ENCODE assay signal across 18 cellular contexts in genomic region chr3:122955916-122956684, GRCh38.
"Had no signal": no experiment of that assay in that cellular context is flagged by ENCODE, and none has a peak within 500 bp of the region (broad histone marks: within the 10 kb centered on the region; RNA-seq: fewer than 3 reads in every experiment).

No MANE protein-coding gene starts in this region.

- H3K9me3 ChIP-seq: esophagus muscularis mucosa, gastrocnemius medialis, spleen, tibial nerve had no signal

- H3K4me1 ChIP-seq: gastrocnemius medialis, parathyroid adenoma had no signal

- H3K9ac ChIP-seq: parathyroid adenoma had no signal

- ATAC-seq: activated CD4-positive, CD25-positive, alpha-beta regulatory T cell treated with anti-CD3 and anti-CD28 coated beads, Interleukin-2, amount 50 U/mL, for 24 hours; activated naive CD8-positive, alpha-beta T cell treated with anti-CD3 and anti-CD28 coated beads, Interleukin-2, amount 50 U/mL, for 24 hours; gastrocnemius medialis; natural killer cell treated with Interleukin-12 subunit alpha and Interleukin-12 subunit beta and Interleukin-15 and Interleukin-18, amount 100 ng/mL, for 72 hours; stimulated activated naive CD8-positive, alpha-beta T cell treated with anti-CD3 and anti-CD28 coated beads, Interleukin-15, Interleukin-2, amounts not matched to agents 100 U/mL and 50 U/mL, for 24 hours; T-cell had no signal

- H3K36me3 ChIP-seq: esophagus muscularis mucosa, gastrocnemius medialis, spleen, tibial nerve had no signal

- H3K27ac ChIP-seq: gastrocnemius medialis, parathyroid adenoma, spleen, tibial nerve had no signal

- DNase-seq: activated CD4-positive, alpha-beta memory T cell treated with anti-CD3 and anti-CD28 coated beads, Interleukin-2, amount 10 ng/mL, durations not matched to agents 7 days and 5 days; activated CD4-positive, alpha-beta T cell treated with anti-CD3 and anti-CD28 coated beads, Interleukin-2, amount 10 ng/mL, durations not matched to agents 24 days and 14 days; activated gamma-delta T cell; activated naive CD4-positive, alpha-beta T cell treated with anti-CD3 and anti-CD28 coated beads, Interleukin-2, amount 50 U/mL, for 16 hours; activated naive CD8-positive, alpha-beta T cell treated with anti-CD3 and anti-CD28 coated beads, Interleukin-2, amount 50 U/mL, for 24 hours; central memory CD4-positive, alpha-beta T cell; dorsolateral prefrontal cortex; gastrocnemius medialis; islet precursor cell; spleen; stimulated activated CD4-positive, alpha-beta T cell treated with anti-CD3 and anti-CD28 coated beads, Interleukin-4, amount 100 ng/mL, for 24 hours; stimulated activated naive CD8-positive, alpha-beta T cell treated with anti-CD3 and anti-CD28 coated beads, Interleukin-15, Interleukin-2, amounts not matched to agents 100 U/mL and 50 U/mL, for 24 hours; T-cell had no signal

- H3K4me3 ChIP-seq: dorsolateral prefrontal cortex, esophagus muscularis mucosa, gastrocnemius medialis, spleen, tibial nerve had no signal

- H3K79me2 ChIP-seq: parathyroid adenoma had no signal

- H2AFZ ChIP-seq: parathyroid adenoma had no signal

- H3K27me3 ChIP-seq: tibial nerve had no signal
